20 cellular contexts compared by ENCODE assay signal in the genomic region with DNA sequence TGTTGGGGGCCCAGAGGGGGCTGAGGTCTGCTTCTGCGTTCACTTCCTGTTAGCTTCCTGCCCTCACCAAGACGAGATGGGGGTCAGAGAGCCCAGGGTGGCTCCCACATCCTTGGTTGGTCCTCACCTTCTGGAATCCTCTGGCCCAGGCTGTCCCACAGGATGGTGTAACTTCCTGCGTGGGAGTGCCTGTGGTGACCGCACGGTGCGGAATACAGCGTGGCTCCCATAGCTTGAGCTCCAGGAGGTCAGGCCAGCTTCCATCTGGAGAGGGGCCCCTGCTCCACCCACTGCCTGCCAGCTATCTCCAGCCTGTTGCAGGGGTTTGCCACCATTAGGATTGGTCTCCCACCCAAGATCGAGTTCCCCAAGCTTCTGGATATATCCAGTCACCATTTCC.
DNase-seq lines count a peak whose midpoint lies in the region; ATAC-seq, FAIRE-seq and TF ChIP-seq lines count a peak whose summit lies in the region.
"Had no signal": no experiment of that assay in that cellular context is flagged by ENCODE, and none has a peak within 500 bp of the region (broad histone marks: within the 10 kb centered on the region; RNA-seq: fewer than 3 reads in every experiment).

No MANE protein-coding gene starts in this region.

- H3K36me3 ChIP-seq in neuronal stem cell (replicated peaks in 1 of 2; ENCODE audit: control insufficient read depth in 2 of 2, insufficient read depth in 2 of 2, low read length in 2 of 2) (no peaks in the 10 kb centered on the region), PC-9 (ENCODE audit: low read depth) (no peaks in the 10 kb centered on the region)
- H3K36me3 ChIP-seq: BLaER1 treated with 17β-estradiol and CSF1 and Interleukin-3, amounts not matched to agents 10 nM and 100 nM had no signal

- H3K18ac ChIP-seq in neuronal stem cell (ENCODE audit: low read length): peak overlapping the region; percentile 61

- no peak overlapping the region for H2BK120ac ChIP-seq in neuronal stem cell (ENCODE audit: low read depth, low read length)

- no peaks in the 10 kb centered on the region for H3F3A ChIP-seq in PC-9 (ENCODE audit: insufficient read depth, low read depth)

- H3K4me3 ChIP-seq in neuronal stem cell (ENCODE audit: low read length in 2 of 2) (no peak overlapping the region), PC-9 (no peak overlapping the region)
- H3K4me3 ChIP-seq: BLaER1 treated with 17β-estradiol and CSF1 and Interleukin-3, amounts not matched to agents 10 nM and 100 nM; GM12878; GM23338 had no signal

- no peak overlapping the region for H2BK5ac ChIP-seq in neuronal stem cell (ENCODE audit: low read length)

- BruUV-seq in PC-9 (replicated peaks; lab: Mats Ljungman, UMichigan): no TSS peak

- no peak overlapping the region for H4K8ac ChIP-seq in neuronal stem cell (ENCODE audit: low read depth, low read length)

- no peak overlapping the region for H2AFZ ChIP-seq in neuronal stem cell (ENCODE audit: low read length)
- no peak overlapping the region for H2AFZ ChIP-seq in PC-9
- H2AFZ ChIP-seq: GM23338 had no signal

- no peak overlapping the region for H3K23ac ChIP-seq in neuronal stem cell (ENCODE audit: low read depth, low read length, poor library complexity)

- POLR2A ChIA-PET in PC-9 (lab: Charles Lee; ENCODE audit: unreplicated experiment): no interaction called here

- peaks cover 4 to 12% of the 10 kb centered on the region in 2 donors for H3K4me1 ChIP-seq in neuronal stem cell (ENCODE audit: control insufficient read depth in 2 of 2, insufficient read depth in 1 of 2, low read depth in 1 of 2, low read length in 2 of 2)
- H3K4me1 ChIP-seq in PC-9 (replicated peaks; ENCODE audit: insufficient read depth): no peaks in the 10 kb centered on the region

- H3K14ac ChIP-seq in neuronal stem cell (ENCODE audit: low read length): no peak overlapping the region

- no peak for ATAC-seq in GM18517 (IDR thresholded peaks at IDR 0.05; ENCODE audit: unreplicated experiment)
- ATAC-seq: CD8-positive, alpha-beta T cell; GM12878; GM23338; HCT116 had no signal

- peak; percentile 74 for FAIRE-seq in urothelium cell line (lab: Jason Lieb, UNC)
- FAIRE-seq: GM12878, HTR-8/SVneo had no signal

- no peaks in the 10 kb centered on the region for H3K27me3 ChIP-seq in neuronal stem cell (ENCODE audit: control insufficient read depth in 3 of 3, insufficient read depth in 3 of 3, low read depth in 1 of 3, low read length in 3 of 3)
- peaks cover 99% of the 10 kb centered on the region for H3K27me3 ChIP-seq in PC-9 (ENCODE audit: insufficient read depth, low read depth)
- H3K27me3 ChIP-seq: BLaER1 treated with 17β-estradiol and CSF1 and Interleukin-3, amounts not matched to agents 10 nM and 100 nM had no signal

- peak overlapping the region; percentile 47 for H2BK15ac ChIP-seq in neuronal stem cell (ENCODE audit: low read length)

- no CpG with 5 or more reads among the region's 8 CpGs for WGBS in neuronal stem cell (ENCODE audit: extremely low coverage in 2 of 2, insufficient read length in 2 of 2, insufficient replicate concordance in 1 of 2), 2 donors

- peaks cover 6% of the 10 kb centered on the region; the same call in 1 of the 2 replicates for H4K20me1 ChIP-seq in PC-9 (ENCODE audit: insufficient read depth)
- H4K20me1 ChIP-seq: BLaER1 treated with 17β-estradiol and CSF1 and Interleukin-3, amounts not matched to agents 10 nM and 100 nM had no signal

- CTCF ChIA-PET in PC-9 (lab: Charles Lee): no interaction called here

- H3K79me2 ChIP-seq in PC-9 (ENCODE audit: low read depth): no peaks in the 10 kb centered on the region

- H3K4me2 ChIP-seq in neuronal stem cell (ENCODE audit: insufficient read depth, low read length, poor library complexity, severe bottlenecking): no peak overlapping the region
- H3K4me2 ChIP-seq in PC-9: no peak overlapping the region
- H3K4me2 ChIP-seq: BLaER1 treated with 17β-estradiol and CSF1 and Interleukin-3, amounts not matched to agents 10 nM and 100 nM; GM23338 had no signal

- no peak overlapping the region for H3K4ac ChIP-seq in neuronal stem cell (ENCODE audit: low read length)

- H3K27ac ChIP-seq in cingulate gyrus (ENCODE audit: low read depth, low read length) (peak overlapping the region; percentile 25), neuronal stem cell (replicated peaks; ENCODE audit: low read length) (no peak overlapping the region), PC-9 (no peak overlapping the region)
- H3K27ac ChIP-seq: BLaER1 treated with 17β-estradiol and CSF1 and Interleukin-3, amounts not matched to agents 10 nM and 100 nM had no signal

- no peaks in the 10 kb centered on the region for H3K9me2 ChIP-seq in PC-9 (ENCODE audit: insufficient read depth)

- intact Hi-C loops in PC-9 (cut with micrococcal nuclease; ENCODE audit: unreplicated experiment): no loop called here

- no peak overlapping the region for H2BK12ac ChIP-seq in neuronal stem cell (ENCODE audit: low read length)

- no peaks in the 10 kb centered on the region for H3K79me1 ChIP-seq in neuronal stem cell (ENCODE audit: low read depth, low read length)

- DNase-seq in Daoy (ENCODE audit: low read depth) (peak; percentile 41), neuronal stem cell (ENCODE audit: low spot score) (no peak), urothelium cell line (ENCODE audit: low spot score) (no peak), PC-9 (no peak)
- no peak for DNase-seq in activated naive CD4-positive, alpha-beta T cell treated with Interleukin-2 at 50 U/mL for 16 hours
- DNase-seq: 8988T; Calu3; CD8-positive, alpha-beta T cell; DMS79 treated with DMSO at 0.1 percent for 48 hours; EL; H7; HFFc6; IMR-90 had no signal

- no peak for TF ChIP-seq CTCF in PC-9 (conservative IDR thresholded peaks at IDR 0.05)

- H3K9ac ChIP-seq in neuronal stem cell (ENCODE audit: low read depth, low read length, poor library complexity): no peak overlapping the region
- H3K9ac ChIP-seq: BLaER1 treated with 17β-estradiol and CSF1 and Interleukin-3, amounts not matched to agents 10 nM and 100 nM had no signal

- H4K91ac ChIP-seq in neuronal stem cell (ENCODE audit: low read depth, low read length, poor library complexity): no peak overlapping the region

- no peak overlapping the region for H2AK5ac ChIP-seq in neuronal stem cell (ENCODE audit: low read depth, low read length)

- H3K9me3 ChIP-seq in neuronal stem cell (replicated peaks in 1 of 2; ENCODE audit: control insufficient read depth in 2 of 2, insufficient read depth in 1 of 2, low read depth in 1 of 2, low read length in 2 of 2) (no peaks in the 10 kb centered on the region), PC-9 (ENCODE audit: insufficient read depth, low read depth) (no peaks in the 10 kb centered on the region)
